In genomic region chr3:102974333-102974732, GRCh38 we compare ENCODE assay signal across 9 cellular contexts.
"Had no signal": no experiment of that assay in that cellular context is flagged by ENCODE, and none has a peak within 500 bp of the region (broad histone marks: within the 10 kb centered on the region; RNA-seq: fewer than 3 reads in every experiment).

No MANE protein-coding gene starts in this region.

- H2AFZ ChIP-seq: GM23248, GM23338 had no signal

- DNase-seq: GM23248, GOT3, H7, H9, HCEC 1CT, HFFc6 had no signal

- H3K27ac Mint-ChIP-seq: GM23338, H9, HFFc6 had no signal

- ATAC-seq: GM23338, HCT116 had no signal

- H3K36me3 ChIP-seq: HAP-1 had no signal

- H3K9ac ChIP-seq: GM23248 had no signal

- H3K4me1 ChIP-seq: HAP-1 had no signal

- H3K4me1 Mint-ChIP-seq: GM23338, H9 had no signal

- H3K27ac ChIP-seq: GM23248 had no signal

- H3K4me3 ChIP-seq: GM23248, GM23338, HAP-1 had no signal

- H3K9me3 ChIP-seq: HAP-1 had no signal

- H3K4me2 ChIP-seq: GM23338 had no signal

- H3K4me3 Mint-ChIP-seq: GM23338, H9, HFFc6 had no signal
